Comparison of ENCODE assay signal across 1 cellular context in the genomic region with DNA sequence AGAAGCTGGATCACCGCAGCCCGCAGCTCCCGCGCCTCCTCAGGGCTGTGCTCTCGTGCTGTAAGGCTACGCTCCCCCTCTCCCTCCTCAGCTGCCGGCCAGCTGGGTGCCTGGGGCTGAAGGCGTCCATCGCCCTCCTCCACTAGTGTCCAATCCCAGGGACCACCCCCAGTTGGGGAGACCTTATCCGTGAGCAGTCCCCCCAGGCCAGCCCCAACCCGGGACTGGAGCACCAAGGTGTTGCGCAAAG.
TF ChIP-seq lines count a peak whose summit lies in the region.

No MANE protein-coding gene starts in this region.

TF ChIP-seq in H1, 55 proteins besides CTCF, POLR2A, EP300 and RAD21:
- TF ChIP-seq CHD1 (IDR thresholded peaks at IDR 0.05; ENCODE audit: low read depth, low read length) = no peak
- TF ChIP-seq POU5F1 (IDR thresholded peaks at IDR 0.05; ENCODE audit: low read depth, low read length) = no peak
- TF ChIP-seq JUND (IDR thresholded peaks at IDR 0.05; ENCODE audit: low read length) = no peak
- TF ChIP-seq, protein P1, sequence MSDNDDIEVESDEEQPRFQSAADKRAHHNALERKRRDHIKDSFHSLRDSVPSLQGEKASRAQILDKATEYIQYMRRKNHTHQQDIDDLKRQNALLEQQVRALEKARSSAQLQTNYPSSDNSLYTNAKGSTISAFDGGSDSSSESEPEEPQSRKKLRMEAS (IDR thresholded peaks at IDR 0.05) = no peak
- no peak for TF ChIP-seq CTBP2 (IDR thresholded peaks at IDR 0.05; ENCODE audit: borderline replicate concordance, insufficient read depth, insufficient read length, low read length)
- TF ChIP-seq GTF2F1 (IDR thresholded peaks at IDR 0.05; ENCODE audit: borderline replicate concordance, low read depth, low read length) = no peak
- TF ChIP-seq HDAC6 (IDR thresholded peaks at IDR 0.05; ENCODE audit: low read depth, low read length) = no peak
- no peak for TF ChIP-seq TEAD4 (IDR thresholded peaks at IDR 0.05; ENCODE audit: low read depth, low read length)
- TF ChIP-seq FOSL1 (IDR thresholded peaks at IDR 0.05; ENCODE audit: insufficient read depth, low read depth, low read length) = no peak
- no peak for TF ChIP-seq EZH2 (IDR thresholded peaks at IDR 0.05; ENCODE audit: low read depth, low read length, severe bottlenecking)
- TF ChIP-seq SP2 (IDR thresholded peaks at IDR 0.05; ENCODE audit: low read length) = no peak
- no peak for TF ChIP-seq RNF2 (IDR thresholded peaks at IDR 0.05; ENCODE audit: borderline replicate concordance, low read depth, low read length, missing control alignments, poor library complexity, severe bottlenecking)
- no peak for TF ChIP-seq TBP (IDR thresholded peaks at IDR 0.05; ENCODE audit: low read depth, low read length)
- TF ChIP-seq NRF1 (IDR thresholded peaks at IDR 0.05; ENCODE audit: low read depth, low read length) = no peak
- no peak for TF ChIP-seq RFX5 (IDR thresholded peaks at IDR 0.05; ENCODE audit: borderline replicate concordance, low read depth, low read length)
- TF ChIP-seq KDM1A (IDR thresholded peaks at IDR 0.05; ENCODE audit: borderline replicate concordance, low read length) = no peak
- TF ChIP-seq SIRT6 (IDR thresholded peaks at IDR 0.05; ENCODE audit: low read length) = no peak
- TF ChIP-seq, protein P2, sequence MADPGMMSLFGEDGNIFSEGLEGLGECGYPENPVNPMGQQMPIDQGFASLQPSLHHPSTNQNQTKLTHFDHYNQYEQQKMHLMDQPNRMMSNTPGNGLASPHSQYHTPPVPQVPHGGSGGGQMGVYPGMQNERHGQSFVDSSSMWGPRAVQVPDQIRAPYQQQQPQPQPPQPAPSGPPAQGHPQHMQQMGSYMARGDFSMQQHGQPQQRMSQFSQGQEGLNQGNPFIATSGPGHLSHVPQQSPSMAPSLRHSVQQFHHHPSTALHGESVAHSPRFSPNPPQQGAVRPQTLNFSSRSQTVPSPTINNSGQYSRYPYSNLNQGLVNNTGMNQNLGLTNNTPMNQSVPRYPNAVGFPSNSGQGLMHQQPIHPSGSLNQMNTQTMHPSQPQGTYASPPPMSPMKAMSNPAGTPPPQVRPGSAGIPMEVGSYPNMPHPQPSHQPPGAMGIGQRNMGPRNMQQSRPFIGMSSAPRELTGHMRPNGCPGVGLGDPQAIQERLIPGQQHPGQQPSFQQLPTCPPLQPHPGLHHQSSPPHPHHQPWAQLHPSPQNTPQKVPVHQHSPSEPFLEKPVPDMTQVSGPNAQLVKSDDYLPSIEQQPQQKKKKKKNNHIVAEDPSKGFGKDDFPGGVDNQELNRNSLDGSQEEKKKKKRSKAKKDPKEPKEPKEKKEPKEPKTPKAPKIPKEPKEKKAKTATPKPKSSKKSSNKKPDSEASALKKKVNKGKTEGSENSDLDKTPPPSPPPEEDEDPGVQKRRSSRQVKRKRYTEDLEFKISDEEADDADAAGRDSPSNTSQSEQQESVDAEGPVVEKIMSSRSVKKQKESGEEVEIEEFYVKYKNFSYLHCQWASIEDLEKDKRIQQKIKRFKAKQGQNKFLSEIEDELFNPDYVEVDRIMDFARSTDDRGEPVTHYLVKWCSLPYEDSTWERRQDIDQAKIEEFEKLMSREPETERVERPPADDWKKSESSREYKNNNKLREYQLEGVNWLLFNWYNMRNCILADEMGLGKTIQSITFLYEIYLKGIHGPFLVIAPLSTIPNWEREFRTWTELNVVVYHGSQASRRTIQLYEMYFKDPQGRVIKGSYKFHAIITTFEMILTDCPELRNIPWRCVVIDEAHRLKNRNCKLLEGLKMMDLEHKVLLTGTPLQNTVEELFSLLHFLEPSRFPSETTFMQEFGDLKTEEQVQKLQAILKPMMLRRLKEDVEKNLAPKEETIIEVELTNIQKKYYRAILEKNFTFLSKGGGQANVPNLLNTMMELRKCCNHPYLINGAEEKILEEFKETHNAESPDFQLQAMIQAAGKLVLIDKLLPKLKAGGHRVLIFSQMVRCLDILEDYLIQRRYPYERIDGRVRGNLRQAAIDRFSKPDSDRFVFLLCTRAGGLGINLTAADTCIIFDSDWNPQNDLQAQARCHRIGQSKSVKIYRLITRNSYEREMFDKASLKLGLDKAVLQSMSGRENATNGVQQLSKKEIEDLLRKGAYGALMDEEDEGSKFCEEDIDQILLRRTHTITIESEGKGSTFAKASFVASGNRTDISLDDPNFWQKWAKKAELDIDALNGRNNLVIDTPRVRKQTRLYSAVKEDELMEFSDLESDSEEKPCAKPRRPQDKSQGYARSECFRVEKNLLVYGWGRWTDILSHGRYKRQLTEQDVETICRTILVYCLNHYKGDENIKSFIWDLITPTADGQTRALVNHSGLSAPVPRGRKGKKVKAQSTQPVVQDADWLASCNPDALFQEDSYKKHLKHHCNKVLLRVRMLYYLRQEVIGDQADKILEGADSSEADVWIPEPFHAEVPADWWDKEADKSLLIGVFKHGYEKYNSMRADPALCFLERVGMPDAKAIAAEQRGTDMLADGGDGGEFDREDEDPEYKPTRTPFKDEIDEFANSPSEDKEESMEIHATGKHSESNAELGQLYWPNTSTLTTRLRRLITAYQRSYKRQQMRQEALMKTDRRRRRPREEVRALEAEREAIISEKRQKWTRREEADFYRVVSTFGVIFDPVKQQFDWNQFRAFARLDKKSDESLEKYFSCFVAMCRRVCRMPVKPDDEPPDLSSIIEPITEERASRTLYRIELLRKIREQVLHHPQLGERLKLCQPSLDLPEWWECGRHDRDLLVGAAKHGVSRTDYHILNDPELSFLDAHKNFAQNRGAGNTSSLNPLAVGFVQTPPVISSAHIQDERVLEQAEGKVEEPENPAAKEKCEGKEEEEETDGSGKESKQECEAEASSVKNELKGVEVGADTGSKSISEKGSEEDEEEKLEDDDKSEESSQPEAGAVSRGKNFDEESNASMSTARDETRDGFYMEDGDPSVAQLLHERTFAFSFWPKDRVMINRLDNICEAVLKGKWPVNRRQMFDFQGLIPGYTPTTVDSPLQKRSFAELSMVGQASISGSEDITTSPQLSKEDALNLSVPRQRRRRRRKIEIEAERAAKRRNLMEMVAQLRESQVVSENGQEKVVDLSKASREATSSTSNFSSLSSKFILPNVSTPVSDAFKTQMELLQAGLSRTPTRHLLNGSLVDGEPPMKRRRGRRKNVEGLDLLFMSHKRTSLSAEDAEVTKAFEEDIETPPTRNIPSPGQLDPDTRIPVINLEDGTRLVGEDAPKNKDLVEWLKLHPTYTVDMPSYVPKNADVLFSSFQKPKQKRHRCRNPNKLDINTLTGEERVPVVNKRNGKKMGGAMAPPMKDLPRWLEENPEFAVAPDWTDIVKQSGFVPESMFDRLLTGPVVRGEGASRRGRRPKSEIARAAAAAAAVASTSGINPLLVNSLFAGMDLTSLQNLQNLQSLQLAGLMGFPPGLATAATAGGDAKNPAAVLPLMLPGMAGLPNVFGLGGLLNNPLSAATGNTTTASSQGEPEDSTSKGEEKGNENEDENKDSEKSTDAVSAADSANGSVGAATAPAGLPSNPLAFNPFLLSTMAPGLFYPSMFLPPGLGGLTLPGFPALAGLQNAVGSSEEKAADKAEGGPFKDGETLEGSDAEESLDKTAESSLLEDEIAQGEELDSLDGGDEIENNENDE (IDR thresholded peaks at IDR 0.05; ENCODE audit: insufficient replicate concordance, low read length) = no peak
- no peak for TF ChIP-seq CBX5 (IDR thresholded peaks at IDR 0.05; ENCODE audit: low read depth, low read length)
